1 cellular context compared by ENCODE assay signal in the genomic region with DNA sequence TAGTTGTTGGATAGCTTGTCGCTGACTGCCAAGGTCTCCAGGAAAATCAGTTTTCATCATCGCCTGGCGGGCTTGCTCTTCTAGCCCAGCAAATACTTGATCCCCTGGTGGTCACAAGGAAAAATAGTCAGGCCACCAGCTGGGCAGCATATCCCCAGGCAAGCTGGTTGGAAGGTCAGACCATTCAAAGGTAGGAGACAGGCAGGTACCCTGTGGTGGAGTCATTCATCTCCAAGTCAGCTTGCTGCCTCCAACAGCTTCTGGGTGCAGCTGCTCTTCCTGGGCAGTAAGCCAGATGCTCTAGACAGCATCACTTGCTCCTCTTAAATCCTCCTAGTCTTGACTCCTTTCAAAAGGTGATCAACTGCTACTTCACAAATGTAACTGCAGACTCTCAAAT.
TF ChIP-seq lines count a peak whose summit lies in the region.

No MANE protein-coding gene starts in this region.

TF ChIP-seq in HepG2, 621 proteins besides CTCF, POLR2A, EP300 and RAD21:
- no peak for TF ChIP-seq KDM5A (IDR thresholded peaks at IDR 0.05; ENCODE audit: borderline replicate concordance, low read length)
- no peak for TF ChIP-seq ZNF337 (CRISPR knock-in tag; IDR thresholded peaks at IDR 0.05; ENCODE audit: borderline replicate concordance, low read depth)
- TF ChIP-seq, protein P1, sequence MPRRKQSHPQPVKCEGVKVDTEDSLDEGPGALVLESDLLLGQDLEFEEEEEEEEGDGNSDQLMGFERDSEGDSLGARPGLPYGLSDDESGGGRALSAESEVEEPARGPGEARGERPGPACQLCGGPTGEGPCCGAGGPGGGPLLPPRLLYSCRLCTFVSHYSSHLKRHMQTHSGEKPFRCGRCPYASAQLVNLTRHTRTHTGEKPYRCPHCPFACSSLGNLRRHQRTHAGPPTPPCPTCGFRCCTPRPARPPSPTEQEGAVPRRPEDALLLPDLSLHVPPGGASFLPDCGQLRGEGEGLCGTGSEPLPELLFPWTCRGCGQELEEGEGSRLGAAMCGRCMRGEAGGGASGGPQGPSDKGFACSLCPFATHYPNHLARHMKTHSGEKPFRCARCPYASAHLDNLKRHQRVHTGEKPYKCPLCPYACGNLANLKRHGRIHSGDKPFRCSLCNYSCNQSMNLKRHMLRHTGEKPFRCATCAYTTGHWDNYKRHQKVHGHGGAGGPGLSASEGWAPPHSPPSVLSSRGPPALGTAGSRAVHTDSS (CRISPR knock-in tag; conservative IDR thresholded peaks at IDR 0.05) = no peak
- TF ChIP-seq, protein P2, sequence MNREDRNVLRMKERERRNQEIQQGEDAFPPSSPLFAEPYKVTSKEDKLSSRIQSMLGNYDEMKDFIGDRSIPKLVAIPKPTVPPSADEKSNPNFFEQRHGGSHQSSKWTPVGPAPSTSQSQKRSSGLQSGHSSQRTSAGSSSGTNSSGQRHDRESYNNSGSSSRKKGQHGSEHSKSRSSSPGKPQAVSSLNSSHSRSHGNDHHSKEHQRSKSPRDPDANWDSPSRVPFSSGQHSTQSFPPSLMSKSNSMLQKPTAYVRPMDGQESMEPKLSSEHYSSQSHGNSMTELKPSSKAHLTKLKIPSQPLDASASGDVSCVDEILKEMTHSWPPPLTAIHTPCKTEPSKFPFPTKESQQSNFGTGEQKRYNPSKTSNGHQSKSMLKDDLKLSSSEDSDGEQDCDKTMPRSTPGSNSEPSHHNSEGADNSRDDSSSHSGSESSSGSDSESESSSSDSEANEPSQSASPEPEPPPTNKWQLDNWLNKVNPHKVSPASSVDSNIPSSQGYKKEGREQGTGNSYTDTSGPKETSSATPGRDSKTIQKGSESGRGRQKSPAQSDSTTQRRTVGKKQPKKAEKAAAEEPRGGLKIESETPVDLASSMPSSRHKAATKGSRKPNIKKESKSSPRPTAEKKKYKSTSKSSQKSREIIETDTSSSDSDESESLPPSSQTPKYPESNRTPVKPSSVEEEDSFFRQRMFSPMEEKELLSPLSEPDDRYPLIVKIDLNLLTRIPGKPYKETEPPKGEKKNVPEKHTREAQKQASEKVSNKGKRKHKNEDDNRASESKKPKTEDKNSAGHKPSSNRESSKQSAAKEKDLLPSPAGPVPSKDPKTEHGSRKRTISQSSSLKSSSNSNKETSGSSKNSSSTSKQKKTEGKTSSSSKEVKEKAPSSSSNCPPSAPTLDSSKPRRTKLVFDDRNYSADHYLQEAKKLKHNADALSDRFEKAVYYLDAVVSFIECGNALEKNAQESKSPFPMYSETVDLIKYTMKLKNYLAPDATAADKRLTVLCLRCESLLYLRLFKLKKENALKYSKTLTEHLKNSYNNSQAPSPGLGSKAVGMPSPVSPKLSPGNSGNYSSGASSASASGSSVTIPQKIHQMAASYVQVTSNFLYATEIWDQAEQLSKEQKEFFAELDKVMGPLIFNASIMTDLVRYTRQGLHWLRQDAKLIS (CRISPR knock-in tag; IDR thresholded peaks at IDR 0.05) = no peak
- TF ChIP-seq IRF2 (CRISPR knock-in tag; IDR thresholded peaks at IDR 0.05) = no peak
- TF ChIP-seq ZNF234 (CRISPR knock-in tag; conservative IDR thresholded peaks at IDR 0.05) = no peak
- no peak for TF ChIP-seq ZNF460 (CRISPR knock-in tag; IDR thresholded peaks at IDR 0.05; ENCODE audit: borderline replicate concordance)
- TF ChIP-seq ZBTB42 (CRISPR knock-in tag; IDR thresholded peaks at IDR 0.05) = no peak
- TF ChIP-seq JARID2 (CRISPR knock-in tag; IDR thresholded peaks at IDR 0.05; ENCODE audit: insufficient replicate concordance) = no peak
- no peak for TF ChIP-seq PRPF4 (IDR thresholded peaks at IDR 0.05; ENCODE audit: low read depth, low read length, poor library complexity, severe bottlenecking)
- TF ChIP-seq MBD4 (IDR thresholded peaks at IDR 0.05; ENCODE audit: borderline replicate concordance, low read length) = no peak
